In the genomic region with DNA sequence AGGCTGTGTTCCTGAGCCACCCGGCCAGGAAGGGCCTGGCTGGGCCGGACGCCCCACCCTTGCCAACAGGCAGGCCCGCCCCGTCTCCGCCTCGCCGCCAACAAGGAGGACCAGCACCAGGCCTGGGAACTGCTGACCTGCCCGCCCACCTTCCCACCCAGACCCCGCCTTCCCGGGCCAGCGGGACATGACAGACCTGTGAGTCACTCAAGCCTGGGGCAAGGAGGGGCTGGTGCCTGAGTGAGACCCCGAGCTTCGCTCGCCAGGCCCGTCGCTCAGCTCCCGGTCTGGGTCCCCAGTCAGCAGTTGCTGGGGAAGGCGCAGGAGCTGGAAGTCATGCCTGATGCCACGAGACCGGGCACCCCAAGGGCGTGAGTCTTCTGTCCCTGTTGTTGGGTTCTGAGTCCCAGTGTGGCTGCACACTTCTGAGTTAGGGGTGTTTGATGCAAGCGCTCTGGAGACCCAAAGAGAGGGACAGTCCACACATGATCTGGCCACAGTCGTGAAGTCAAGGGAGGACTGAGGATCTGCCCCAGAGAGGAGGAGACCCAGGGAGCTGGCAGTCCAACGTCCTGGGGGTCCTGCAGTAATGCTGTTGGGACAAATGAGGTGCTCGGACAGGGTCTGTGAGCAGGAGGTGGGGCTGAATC, we compare ENCODE assay signal across 8 cellular contexts. TPM values are rescaled to one million over a fixed set of nuclear protein-coding genes. Genes with fewer than 3 reads are reported as not detected.
DNase-seq lines count a peak whose midpoint lies in the region; ATAC-seq, FAIRE-seq and TF ChIP-seq lines count a peak whose summit lies in the region.

DNASE1L1 (minus strand) TSS at position 33 of the 650 bp plus-strand sequence. CDS start 3,686 bp downstream, outside the sequence.

- TF ChIP-seq RAD21 in K562 (CRISPR knock-in tag; conservative IDR thresholded peaks at IDR 0.05 in 1 of 2, IDR thresholded peaks at IDR 0.05 in 1 of 2): no peak

- intact Hi-C loops in K562 (cut with micrococcal nuclease): no loop called here

- H3K4me2 ChIP-seq in K562 (ENCODE audit: insufficient read depth, low read length) (peak within 1 kb of the TSS; percentile 91), skeletal muscle satellite cell (ENCODE audit: low read length) (peak within 1 kb of the TSS; percentile 94)

- no TSS peak for BruUV-seq in K562 (replicated peaks; lab: Mats Ljungman, UMichigan)

- H3K27ac ChIP-seq in K562 (ENCODE audit: extremely low read depth, low read depth, low read length): peak within 1 kb of the TSS; percentile 77
- H3K27ac ChIP-seq in iPS-20b (ENCODE audit: low read length): no peak within 1 kb of the TSS

- no peak for DNase-seq in AG04449 (ENCODE audit: low read depth, low spot score)
- peak; percentile 81 for DNase-seq in NOMO-1 treated with dmso at 0.1 percent for 144 hours (lab: John Stamatoyannopoulos, UW; ENCODE audit: unreplicated experiment)
- peak; percentile 80 to 93 (median 82) for DNase-seq in K562 (ENCODE audit: extremely low read depth in 1 of 4, low spot score in 3 of 4)
- no peak for DNase-seq in NCI-H82 treated with DMSO at 0.1 percent for 48 hours (lab: John Stamatoyannopoulos, UW; ENCODE audit: unreplicated experiment)

- TF ChIP-seq POLR2A in GM18951 (IDR thresholded peaks at IDR 0.05; ENCODE audit: extremely low read depth, insufficient read depth, insufficient read length) (peak; percentile 10), K562 (conservative IDR thresholded peaks at IDR 0.05) (no peak)

- FAIRE-seq in K562 (lab: Jason Lieb, UNC): peak; percentile 93

- no peak for TF ChIP-seq EP300 in K562 (IDR thresholded peaks at IDR 0.05; ENCODE audit: low read length)

- H3K4me3 ChIP-seq in AG04449 (ENCODE audit: low read depth, low read length) (peak within 1 kb of the TSS; percentile 56), K562 (peak within 1 kb of the TSS; percentile 40), iPS-20b (ENCODE audit: low read length) (peak within 1 kb of the TSS; percentile 39), skeletal muscle satellite cell (ENCODE audit: low read length) (peak within 1 kb of the TSS; percentile 72)

- in situ Hi-C loops in GM18951 (cut with MboI; ENCODE audit: low sequenced_read_pairs, unreplicated experiment) (no loop called here), K562 (cut with MboI) (loop anchor here (10.0 kb wide), 1 partner anchor 125 kb away; no protein-coding TSS in a partner anchor)

- no peaks in the 10 kb centered on the region for H3K9me3 ChIP-seq in K562 (replicated peaks; ENCODE audit: control insufficient read depth, insufficient read depth, low read depth, low read length)
- H3K9me3 ChIP-seq in iPS-20b (ENCODE audit: insufficient read depth, low read depth, low read length): no peaks in the 10 kb centered on the region
- no peaks in the 10 kb centered on the region for H3K9me3 ChIP-seq in skeletal muscle satellite cell (replicated peaks; ENCODE audit: low read length)

- CTCF ChIA-PET in AG04449 (lab: Yijun Ruan, JAX) (interaction anchor here (0.9 to 2.7 kb wide), 4 partner anchors 10 to 127 kb away, joined by 3 to 12 read pairs (median 6); partner anchors contain the start of gene RPL10), K562 (lab: Yijun Ruan, JAX; ENCODE audit: low intra/inter-chr PET ratio) (no interaction called here)

- no peaks in the 10 kb centered on the region for H4K20me1 ChIP-seq in K562 (replicated peaks; ENCODE audit: control insufficient read depth, insufficient read depth, low read length)

- peaks cover 25% of the 10 kb centered on the region for H3K79me2 ChIP-seq in K562 (ENCODE audit: control insufficient read depth, insufficient read depth, low read length)

- H3K9ac ChIP-seq in K562 (ENCODE audit: insufficient read depth in 1 of 2, low read depth in 2 of 2, low read length in 2 of 2) (peak within 1 kb of the TSS; percentile 67 to 90), iPS-20b (ENCODE audit: low read depth, low read length) (peak within 1 kb of the TSS; percentile 39; the same call in 1 of the 2 replicates), skeletal muscle satellite cell (ENCODE audit: low read depth, low read length) (peak within 1 kb of the TSS; percentile 85)

- peaks cover 7% of the 10 kb centered on the region; the same call in 1 of the 3 replicates for H3K36me3 ChIP-seq in K562 (ENCODE audit: control insufficient read depth, insufficient read depth, low read length)
- H3K36me3 ChIP-seq in iPS-20b (ENCODE audit: insufficient read depth, low read depth, low read length): no peaks in the 10 kb centered on the region
- H3K36me3 ChIP-seq in skeletal muscle satellite cell (ENCODE audit: insufficient read depth, low read length): peaks cover 2% of the 10 kb centered on the region

- peak; percentile 84 for ATAC-seq in K562
- no peak for ATAC-seq in GM21528 (IDR thresholded peaks at IDR 0.05; ENCODE audit: low FRiP score, unreplicated experiment)

- H2AFZ ChIP-seq in K562 (ENCODE audit: low read depth, low read length): peak within 1 kb of the TSS; percentile 75

- no peak for TF ChIP-seq CTCF in AG04449 (IDR thresholded peaks at IDR 0.05; ENCODE audit: insufficient read depth, low read length, missing control alignments)
- no peak for TF ChIP-seq CTCF in K562 (IDR thresholded peaks at IDR 0.05 in 2 of 3, conservative IDR thresholded peaks at IDR 0.05 in 1 of 3; ENCODE audit: insufficient read depth in 2 of 3, low read depth in 1 of 3, low read length in 3 of 3)

- 7% methylated on average over 14 of the region's 26 CpGs for WGBS in K562 (ENCODE audit: insufficient coverage, low coverage, missing lambda C conversion rate)

- POLR2A ChIA-PET in AG04449 (lab: Yijun Ruan, JAX) (interaction anchor here (2.2 to 2.3 kb wide), 2 partner anchors 9 to 12 kb away, joined by 10 to 15 read pairs; partner anchors contain the start of gene RPL10), K562 (lab: Yijun Ruan, JAX) (interaction anchor here (0.6 to 5.0 kb wide), 7 partner anchors 9 to 118 kb away, joined by 3 to 85 read pairs (median 4); partner anchors contain the start of genes LAGE3 and RPL10)

- peaks cover 13 to 50% of the 10 kb centered on the region in 2 experiments; a peak in 4 of 5 replicates for H3K4me1 ChIP-seq in K562 (replicated peaks in 1 of 2; ENCODE audit: control insufficient read depth in 2 of 2, insufficient read depth in 2 of 2, low read length in 2 of 2)
- 0 out of 2 replicates have a peak, but pooled peaks cover 9% of the 10 kb centered on the region for H3K4me1 ChIP-seq in iPS-20b (ENCODE audit: insufficient read depth, low read length)
- H3K4me1 ChIP-seq in skeletal muscle satellite cell (ENCODE audit: control insufficient read depth, insufficient read depth, low read length): peaks cover 12% of the 10 kb centered on the region

- no peaks in the 10 kb centered on the region for H3K9me1 ChIP-seq in K562 (ENCODE audit: control insufficient read depth, insufficient read depth, low read length)

- H3K27me3 ChIP-seq in K562 (ENCODE audit: control insufficient read depth in 2 of 2, insufficient read depth in 2 of 2, low read length in 2 of 2) (no peaks in the 10 kb centered on the region), iPS-20b (ENCODE audit: insufficient read depth, low read length) (no peaks in the 10 kb centered on the region), skeletal muscle satellite cell (ENCODE audit: control insufficient read depth, insufficient read depth, low read length) (no peaks in the 10 kb centered on the region)

TF ChIP-seq in K562, 482 proteins besides CTCF, POLR2A, EP300 and RAD21 (continues in another document):
- TF ChIP-seq MAZ (CRISPR knock-in tag; conservative IDR thresholded peaks at IDR 0.05 in 1 of 2, IDR thresholded peaks at IDR 0.05 in 1 of 2): 0 out of 4 replicates have a peak, but pooled peaks of 1 of the 2 experiments have one; percentile 17
- TF ChIP-seq CCNT2 (IDR thresholded peaks at IDR 0.05; ENCODE audit: borderline replicate concordance, extremely low read depth, insufficient read length, low read depth, low read length): peak; percentile 50
- no peak for TF ChIP-seq TSC22D4 (tag; IDR thresholded peaks at IDR 0.05)
- TF ChIP-seq CTBP1 (IDR thresholded peaks at IDR 0.05; ENCODE audit: borderline replicate concordance): 0 out of 2 replicates have a peak, but pooled peaks have one; percentile 29
- peak; percentile 82 for TF ChIP-seq RFX5 (IDR thresholded peaks at IDR 0.05; ENCODE audit: low read depth, low read length)
- peak; percentile 24 for TF ChIP-seq FOS (IDR thresholded peaks at IDR 0.05; ENCODE audit: extremely low read depth, insufficient read length)
- peak; percentile 98 for TF ChIP-seq ZBTB7A (IDR thresholded peaks at IDR 0.05; ENCODE audit: borderline replicate concordance, control insufficient read depth, low read depth, low read length)
- peak; percentile 80; the same call in 1 of the 2 replicates for TF ChIP-seq MTA3 (IDR thresholded peaks at IDR 0.05; ENCODE audit: borderline replicate concordance)
- TF ChIP-seq CREB1 (IDR thresholded peaks at IDR 0.05): no peak
- 0 out of 2 replicates have a peak, but pooled peaks have one; percentile 51 for TF ChIP-seq CREB1 (CRISPR knock-in tag; IDR thresholded peaks at IDR 0.05)
- peak; percentile 86 for TF ChIP-seq JUND (IDR thresholded peaks at IDR 0.05; ENCODE audit: borderline replicate concordance, low read depth, low read length)
- TF ChIP-seq JUND (tag; IDR thresholded peaks at IDR 0.05; ENCODE audit: borderline replicate concordance, low read depth, low read length): peak; percentile 57; the same call in 2 of the 3 replicates
- peak; percentile 31; the same call in 1 of the 2 replicates for TF ChIP-seq GABPA (tag; conservative IDR thresholded peaks at IDR 0.05; ENCODE audit: low read depth)
- TF ChIP-seq ARID1B (IDR thresholded peaks at IDR 0.05): peak; percentile 74

RNA-seq across cellular contexts. Expression of gene DNASE1L1, which starts in this region (rescaled TPM):
- total RNA-seq in K562 (2011; cell fraction: chromatin; rRNA removed; ENCODE audit: low replicate concordance): 14.4 and 29.9 TPM in 2 replicates
- total RNA-seq in K562 (2011; cell fraction: nucleolus; rRNA removed): 32.4 and 37.9 TPM in 2 replicates
- total RNA-seq in K562 (2011; cell fraction: nucleoplasm; rRNA removed): 24.0 and 27.8 TPM in 2 replicates
- 12.4 and 16.4 TPM in 2 replicates for total RNA-seq in K562 (2014; rRNA removed)
- 5.7 and 5.9 TPM in 2 replicates for total RNA-seq in K562 (2014; rRNA removed; fragmentation: Illumina TruSeq; extraction: Trizol)
- total RNA-seq in K562 (2015; rRNA removed; fragmentation: Illumina TruSeq; extraction: Trizol): 4.9 and 5.5 TPM in 2 replicates
- 10.9 and 11.2 TPM in 2 replicates for total RNA-seq in K562 (2021)
- polyA plus RNA-seq in K562 (2011; rRNA removed): 12.6 and 14.8 TPM in 2 replicates
- 18.6 and 34.4 TPM in 2 replicates for polyA plus RNA-seq in K562 (2011; cell fraction: cytosol; rRNA removed)
- 18.8 and 31.1 TPM in 2 replicates for polyA plus RNA-seq in K562 (2011; cell fraction: nucleus; rRNA removed)
- polyA plus RNA-seq in K562 (2012): 14.5 and 24.0 TPM in 2 replicates
- 7.9 and 12.9 TPM in 2 replicates for polyA plus RNA-seq in K562 (2014; fragmentation: Illumina TruSeq; extraction: Trizol)
- under 1 TPM; 0.73 to 0.74 TPM for polyA plus RNA-seq in K562 (2014; fragmentation: Nextera tagmentation; extraction: Ambion mirVana)
- polyA plus RNA-seq in K562 (2014; rRNA removed): 11.6 and 16.4 TPM in 2 replicates
- polyA minus RNA-seq in K562 (2011; rRNA and poly(A)+ RNA removed): 5.2 and 6.9 TPM in 2 replicates
- polyA minus RNA-seq in K562 (2011; cell fraction: cytosol; rRNA and poly(A)+ RNA removed): 8.1 and 9.3 TPM in 2 replicates
- 4.7 and 6.1 TPM in 2 replicates for polyA minus RNA-seq in K562 (2011; cell fraction: nucleus; rRNA and poly(A)+ RNA removed)
- total RNA-seq in skeletal muscle satellite cell (2012; rRNA removed): 22.3 and 35.5 TPM in 2 replicates

Comparison
In these comparisons a context has a peak if more than half of its experiments do, and no peak if none do; other contexts are left out.
1. DNase-seq: peak in NOMO-1 treated with dmso at 0.1 percent for 144 hours (single experiment) and K562 (4 of 4); none in AG04449 (single experiment) and NCI-H82 treated with DMSO at 0.1 percent for 48 hours (single experiment).
2. Peak in every context shown above with its lines, with median percentiles within 50 percentile points of each other: H3K4me3 ChIP-seq and H3K9ac ChIP-seq.